In genomic region chr2:19369341-19369955, GRCh38 we compare ENCODE assay signal across 10 cellular contexts. TPM values are rescaled to one million over a fixed set of nuclear protein-coding genes. Genes with fewer than 3 reads are reported as not detected.
A peak's percentile ranks its signal among the peaks of the same experiment; 100 is the strongest.
DNase-seq lines count a peak whose midpoint lies in the region; ATAC-seq and TF ChIP-seq lines count a peak whose summit lies in the region.
"Had no signal": no experiment of that assay in that cellular context is flagged by ENCODE, and none has a peak within 500 bp of the region (broad histone marks: within the 10 kb centered on the region; RNA-seq: fewer than 3 reads in every experiment).

No MANE protein-coding gene starts in this region.

- H3K4me3 Mint-ChIP-seq in GM23338, result no peak overlapping the region
- H3K4me3 Mint-ChIP-seq in neural progenitor cell, result no peak overlapping the region
- H3K4me3 Mint-ChIP-seq in activated T-helper 17 cell treated with anti-CD3 and anti-CD28 coated beads, Interleukin-2, amount 50 U/mL, for 72 hours, result no peak overlapping the region
- H3K4me3 Mint-ChIP-seq: IgD-negative memory B cell had no signal

- H3K79me2 ChIP-seq in GM23338 (replicated peaks; ENCODE audit: insufficient read depth), result no peaks in the 10 kb centered on the region
- no peaks in the 10 kb centered on the region for H3K79me2 ChIP-seq in neural progenitor cell (ENCODE audit: low read depth)

- H3K36me3 ChIP-seq in GM23338 (ENCODE audit: insufficient read depth) (no peaks in the 10 kb centered on the region), neural progenitor cell (no peaks in the 10 kb centered on the region)
- H3K36me3 ChIP-seq: HAP-1 had no signal

- no peaks in the 10 kb centered on the region for H3K9me3 ChIP-seq in neural progenitor cell (ENCODE audit: low read depth)
- H3K9me3 ChIP-seq: HAP-1 had no signal

- H4K20me1 ChIP-seq in GM23338 (replicated peaks; ENCODE audit: insufficient read depth) (no peaks in the 10 kb centered on the region), neural progenitor cell (ENCODE audit: low read depth) (peaks cover under 1% of the 10 kb centered on the region)

- no peaks in the 10 kb centered on the region for H3K4me1 Mint-ChIP-seq in GM23338
- H3K4me1 Mint-ChIP-seq in neural progenitor cell, result no peaks in the 10 kb centered on the region
- no peaks in the 10 kb centered on the region for H3K4me1 Mint-ChIP-seq in activated T-helper 17 cell treated with anti-CD3 and anti-CD28 coated beads, Interleukin-2, amount 50 U/mL, for 72 hours
- H3K4me1 Mint-ChIP-seq: IgD-negative memory B cell had no signal

- no peak overlapping the region for H3K9ac ChIP-seq in neural progenitor cell

- H3K4me3 ChIP-seq in GM23338 (no peak overlapping the region), choroid plexus epithelial cell (ENCODE audit: low read depth, low read length) (no peak overlapping the region), neural progenitor cell (no peak overlapping the region)
- H3K4me3 ChIP-seq: HAP-1 had no signal

- H3K27me3 ChIP-seq in GM23338 (ENCODE audit: insufficient read depth) (peaks cover 31% of the 10 kb centered on the region), neural progenitor cell (peaks cover 80% of the 10 kb centered on the region)

- no peaks in the 10 kb centered on the region; the same call in 1 of the 2 replicates for H3K9me2 ChIP-seq in GM23338 (ENCODE audit: insufficient read depth)

- TF ChIP-seq CTCF in GM23338 (conservative IDR thresholded peaks at IDR 0.05; ENCODE audit: low read depth in 2 of 2), result peak; percentile 62 to 82
- TF ChIP-seq CTCF in choroid plexus epithelial cell (conservative IDR thresholded peaks at IDR 0.05; ENCODE audit: low read depth, low read length), result peak; percentile 85
- TF ChIP-seq CTCF in neural progenitor cell (IDR thresholded peaks at IDR 0.05), result peak; percentile 48

- DNase-seq in GM23338 (ENCODE audit: low spot score), result peak; percentile 61
- DNase-seq in NCI-H345 (lab: John Stamatoyannopoulos, UW), result peak; percentile 34
- peak; percentile 82 for DNase-seq in choroid plexus epithelial cell (ENCODE audit: low read depth)
- peak; percentile 42 for DNase-seq in neural progenitor cell (ENCODE audit: low spot score)
- no peak for DNase-seq in stimulated activated naive CD4-positive, alpha-beta T cell treated with Interleukin-2 at 50 U/mL for 16 hours (lab: John Stamatoyannopoulos, UW)

- H3K27me3 Mint-ChIP-seq in GM23338 (ENCODE audit: insufficient read depth, low read depth, poor library complexity) (peaks cover 3% of the 10 kb centered on the region), neural progenitor cell (ENCODE audit: insufficient read depth, low read depth) (peaks cover 28% of the 10 kb centered on the region)
- H3K27me3 Mint-ChIP-seq in activated T-helper 17 cell treated with anti-CD3 and anti-CD28 coated beads, Interleukin-2, amount 50 U/mL, for 72 hours, result peaks cover 28% of the 10 kb centered on the region

- no peak overlapping the region for H3K4me2 ChIP-seq in GM23338
- no peak overlapping the region for H3K4me2 ChIP-seq in neural progenitor cell

- ATAC-seq in GM23338 (peak; percentile 83), GM18868 (IDR thresholded peaks at IDR 0.05; ENCODE audit: unreplicated experiment) (no peak)
- no peak for ATAC-seq in activated T-helper 17 cell treated with anti-CD3 and anti-CD28 coated beads, Interleukin-2, amount 50 U/mL, for 72 hours (replicated peaks)

- H3F3A ChIP-seq in GM23338 (replicated peaks; ENCODE audit: low read depth), result no peaks in the 10 kb centered on the region
- no peaks in the 10 kb centered on the region for H3F3A ChIP-seq in neural progenitor cell (ENCODE audit: low read depth)

- H3K27ac ChIP-seq in GM23338 (ENCODE audit: low read depth) (no peak overlapping the region), neural progenitor cell (no peak overlapping the region)

- H3K27ac Mint-ChIP-seq in GM23338 (no peak overlapping the region), neural progenitor cell (no peak overlapping the region)
- H3K27ac Mint-ChIP-seq in activated T-helper 17 cell treated with anti-CD3 and anti-CD28 coated beads, Interleukin-2, amount 50 U/mL, for 72 hours, result no peak overlapping the region
- H3K27ac Mint-ChIP-seq: IgD-negative memory B cell had no signal

- H3K36me3 Mint-ChIP-seq in GM23338 (ENCODE audit: low read depth) (no peaks in the 10 kb centered on the region), neural progenitor cell (no peaks in the 10 kb centered on the region)
- no peaks in the 10 kb centered on the region for H3K36me3 Mint-ChIP-seq in activated T-helper 17 cell treated with anti-CD3 and anti-CD28 coated beads, Interleukin-2, amount 50 U/mL, for 72 hours (ENCODE audit: low read depth)

- H3K4me1 ChIP-seq in GM23338 (ENCODE audit: insufficient read depth), result no peaks in the 10 kb centered on the region
- no peaks in the 10 kb centered on the region for H3K4me1 ChIP-seq in neural progenitor cell
- H3K4me1 ChIP-seq: HAP-1 had no signal

- H3K9me3 Mint-ChIP-seq in GM23338 (no peaks in the 10 kb centered on the region), neural progenitor cell (no peaks in the 10 kb centered on the region)
- no peaks in the 10 kb centered on the region for H3K9me3 Mint-ChIP-seq in activated T-helper 17 cell treated with anti-CD3 and anti-CD28 coated beads, Interleukin-2, amount 50 U/mL, for 72 hours
- H3K9me3 Mint-ChIP-seq: IgD-negative memory B cell had no signal

- H2AFZ ChIP-seq in GM23338 (no peak overlapping the region), neural progenitor cell (replicated peaks) (no peak overlapping the region)

TF ChIP-seq in GM23338, 12 proteins besides CTCF, POLR2A, EP300 and RAD21 (continues in another document):
- TF ChIP-seq ZNF114 (CRISPR knock-in tag; IDR thresholded peaks at IDR 0.05) (no peak), EZH2 (IDR thresholded peaks at IDR 0.05; ENCODE audit: low read depth, unreplicated experiment) (no peak), POLR2AphosphoS5 (IDR thresholded peaks at IDR 0.05; ENCODE audit: low read depth) (no peak), EZH2phosphoT487 (IDR thresholded peaks at IDR 0.05; ENCODE audit: unreplicated experiment) (no peak), CREB1 (CRISPR knock-in tag; IDR thresholded peaks at IDR 0.05; ENCODE audit: low read depth) (no peak), ZNF331 (CRISPR knock-in tag; IDR thresholded peaks at IDR 0.05; ENCODE audit: low read depth) (no peak), JUNB (IDR thresholded peaks at IDR 0.05; ENCODE audit: unreplicated experiment) (no peak), STAT1 (IDR thresholded peaks at IDR 0.05; ENCODE audit: unreplicated experiment) (no peak), REST (IDR thresholded peaks at IDR 0.05; ENCODE audit: unreplicated experiment) (no peak)
- TF ChIP-seq, protein P1, sequence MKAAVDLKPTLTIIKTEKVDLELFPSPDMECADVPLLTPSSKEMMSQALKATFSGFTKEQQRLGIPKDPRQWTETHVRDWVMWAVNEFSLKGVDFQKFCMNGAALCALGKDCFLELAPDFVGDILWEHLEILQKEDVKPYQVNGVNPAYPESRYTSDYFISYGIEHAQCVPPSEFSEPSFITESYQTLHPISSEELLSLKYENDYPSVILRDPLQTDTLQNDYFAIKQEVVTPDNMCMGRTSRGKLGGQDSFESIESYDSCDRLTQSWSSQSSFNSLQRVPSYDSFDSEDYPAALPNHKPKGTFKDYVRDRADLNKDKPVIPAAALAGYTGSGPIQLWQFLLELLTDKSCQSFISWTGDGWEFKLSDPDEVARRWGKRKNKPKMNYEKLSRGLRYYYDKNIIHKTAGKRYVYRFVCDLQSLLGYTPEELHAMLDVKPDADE (IDR thresholded peaks at IDR 0.05), result no peak

RNA-seq across cellular contexts. Expression of gene OSR1, which starts 11.0 kb away (rescaled TPM):
- 0.24 TPM in 1 of 2 replicates, not detected in the other for total RNA-seq in GM23338 (2014; rRNA removed; shearing (Covaris generic))
- polyA plus RNA-seq in GM23338 (2016; fragmentation: Nextera tagmentation; extraction: Ambion mirVana), result 0.23 TPM in 1 of 2 replicates, not detected in the other
- total RNA-seq in neural progenitor cell (ENCODE audit: low replicate concordance), result not detected in 2 replicates
- not detected for total RNA-seq in activated T-helper 17 cell treated with anti-CD3 and anti-CD28 coated beads, Interleukin-2, amount 50 U/mL, for 72 hours
- total RNA-seq: T-helper 1 cell treated with Interleukin-12 subunit alpha and Interleukin-12 subunit beta and Interleukin-4 antibody, amounts not matched to agents 30 ng/mL and 1 ng/mL, for 36 hours had no signal
- polyA plus RNA-seq: IgD-negative memory B cell had no signal
